ENCODE assay signal across 1 cellular context in the genomic region with DNA sequence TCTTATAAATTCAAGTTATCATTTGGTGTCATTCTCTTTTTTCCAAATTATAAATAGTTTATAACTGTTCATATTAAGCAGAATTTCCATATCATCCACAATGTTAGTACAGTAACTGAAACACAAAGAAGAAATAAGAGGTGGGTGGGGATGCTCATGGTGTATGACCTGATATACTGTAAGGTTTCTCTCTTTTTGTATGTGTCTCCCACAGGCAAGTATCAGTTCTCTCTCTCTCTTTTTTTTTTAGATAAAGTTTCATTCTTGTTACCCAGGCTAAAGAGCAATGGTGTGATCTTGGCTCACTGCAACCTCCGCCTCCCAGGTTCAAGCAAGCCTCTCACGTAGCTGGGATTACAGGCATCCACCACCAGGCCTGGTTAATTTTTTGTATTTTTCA.
TF ChIP-seq lines count a peak whose summit lies in the region.

No MANE protein-coding gene starts in this region.

TF ChIP-seq in GM12878, 131 proteins besides CTCF, POLR2A, EP300 and RAD21 (continued from another document):
- TF ChIP-seq E2F8 (IDR thresholded peaks at IDR 0.05; ENCODE audit: low read depth, partially characterized antibody) (no peak), KAT2A (conservative IDR thresholded peaks at IDR 0.05; ENCODE audit: control insufficient read depth, low read depth, low read length) (no peak), ZZZ3 (IDR thresholded peaks at IDR 0.05; ENCODE audit: control insufficient read depth, insufficient read length, low read depth) (no peak), YBX1 (IDR thresholded peaks at IDR 0.05) (no peak), CHD4 (IDR thresholded peaks at IDR 0.05) (no peak), RFX5 (IDR thresholded peaks at IDR 0.05; ENCODE audit: low read depth, low read length) (no peak), ZBTB11 (CRISPR knock-in tag; IDR thresholded peaks at IDR 0.05) (no peak), PML (IDR thresholded peaks at IDR 0.05; ENCODE audit: low read length) (no peak)
